2 cellular contexts compared by ENCODE assay signal in the genomic region with DNA sequence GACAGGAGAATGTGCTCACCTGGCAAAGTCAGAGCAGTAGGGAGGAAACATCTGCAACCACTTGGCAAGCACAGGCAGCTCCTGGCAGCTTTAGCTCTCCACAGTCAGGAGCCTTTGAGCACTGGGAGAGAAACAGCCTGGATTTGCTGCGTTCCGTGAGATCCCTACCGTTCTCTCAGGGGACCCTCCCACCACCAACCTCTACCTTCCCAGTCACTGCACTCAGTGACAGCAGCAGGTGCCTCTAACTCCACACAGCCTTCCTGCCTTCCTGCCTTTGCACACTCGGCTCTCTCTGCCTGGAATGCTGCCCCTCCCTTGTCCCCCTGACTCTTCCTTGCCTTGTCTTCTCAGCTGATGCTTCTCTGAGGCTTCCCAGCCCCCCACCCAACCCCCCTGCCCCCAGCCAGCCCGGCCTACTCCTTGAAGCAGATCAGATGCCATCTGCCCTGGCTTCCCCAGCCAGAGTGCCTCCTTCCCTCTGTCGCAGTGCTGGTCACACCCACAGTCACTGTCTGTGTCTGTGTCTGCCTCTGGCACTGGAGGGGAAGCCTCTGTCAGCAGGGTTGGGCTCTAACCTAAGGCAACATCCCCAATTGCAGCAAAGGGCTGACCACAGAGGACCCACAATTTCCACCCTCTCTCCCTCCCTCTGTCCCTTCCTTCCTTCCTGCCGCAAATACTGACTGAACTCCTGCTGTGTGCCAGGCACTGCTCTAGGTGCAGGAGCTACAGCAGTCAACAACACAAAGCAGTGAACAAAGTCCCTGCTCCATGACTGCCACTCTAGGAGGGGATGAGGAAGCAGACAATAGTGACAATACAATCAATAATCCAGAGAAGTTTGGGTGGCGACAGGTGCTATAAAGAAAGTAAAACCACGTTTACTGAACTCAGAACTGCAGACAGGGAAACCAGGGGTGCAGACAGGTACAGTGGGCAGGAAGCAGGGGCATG.
TF ChIP-seq lines count a peak whose summit lies in the region.

No MANE protein-coding gene starts in this region.

TF ChIP-seq in SK-N-SH treated with all-trans-retinoic acid at 6 μM for 48 hours, 23 proteins besides CTCF, POLR2A, EP300 and RAD21 (continued from another document):
- TF ChIP-seq ZNF70 (CRISPR knock-in tag; IDR thresholded peaks at IDR 0.05) = no peak
- no peak for TF ChIP-seq ZNF565 (CRISPR knock-in tag; conservative IDR thresholded peaks at IDR 0.05; ENCODE audit: low read depth)

TF ChIP-seq in SK-N-SH, 30 proteins besides CTCF, POLR2A, EP300 and RAD21 (continued from another document):
- no peak for TF ChIP-seq TCF12 (IDR thresholded peaks at IDR 0.05)
